In genomic region chr11:113043704-113044103, GRCh38 we compare ENCODE assay signal across 34 cellular contexts.
"Had no signal": no experiment of that assay in that cellular context is flagged by ENCODE, and none has a peak within 500 bp of the region (broad histone marks: within the 10 kb centered on the region; RNA-seq: fewer than 3 reads in every experiment).

No MANE protein-coding gene starts in this region.

- H3K27ac Mint-ChIP-seq: activated CD4-positive, alpha-beta memory T cell treated with anti-CD3 and anti-CD28 coated beads for 36 hours; activated CD4-positive, alpha-beta T cell treated with anti-CD3 and anti-CD28 coated beads for 36 hours; activated CD4-positive, alpha-beta T cell treated with anti-CD3 and anti-CD28 coated beads, Interleukin-2, amount 10 ng/mL, durations not matched to agents 24 days and 14 days; activated CD8-positive, alpha-beta memory T cell treated with anti-CD3 and anti-CD28 coated beads, Interleukin-2, amount 10 ng/mL, durations not matched to agents 7 days and 5 days; activated CD8-positive, alpha-beta T cell treated with anti-CD3 and anti-CD28 coated beads, Interleukin-2, amount 10 ng/mL, durations not matched to agents 7 days and 5 days; activated naive CD4-positive, alpha-beta T cell treated with anti-CD3 and anti-CD28 coated beads, Interleukin-2, amount 10 ng/mL, durations not matched to agents 7 days and 5 days; activated naive CD4-positive, alpha-beta T cell treated with anti-CD3 and anti-CD28 coated beads, Interleukin-2, amount 50 U/mL, for 72 hours; activated naive CD8-positive, alpha-beta T cell treated with anti-CD3 and anti-CD28 coated beads, Interleukin-2, amount 10 ng/mL, durations not matched to agents 7 days and 5 days; T-helper 2 cell treated with Interferon-gamma antibody and Interleukin-4, amounts not matched to agents 5 μg/mL and 100 μg/mL, for 36 hours had no signal

- H3K4me1 Mint-ChIP-seq: activated CD4-positive, alpha-beta T cell treated with anti-CD3 and anti-CD28 coated beads for 36 hours; activated CD4-positive, alpha-beta T cell treated with anti-CD3 and anti-CD28 coated beads, Interleukin-2, amount 10 ng/mL, durations not matched to agents 24 days and 14 days; activated CD8-positive, alpha-beta memory T cell treated with anti-CD3 and anti-CD28 coated beads, Interleukin-2, amount 10 ng/mL, durations not matched to agents 7 days and 5 days; activated naive CD4-positive, alpha-beta T cell treated with anti-CD3 and anti-CD28 coated beads, Interleukin-2, amount 10 ng/mL, durations not matched to agents 7 days and 5 days; activated naive CD8-positive, alpha-beta T cell treated with anti-CD3 and anti-CD28 coated beads, Interleukin-2, amount 10 ng/mL, durations not matched to agents 7 days and 5 days had no signal

- H3K36me3 ChIP-seq: ascending aorta, breast epithelium, cardiac muscle cell, colonic mucosa, esophagus squamous epithelium, gastroesophageal sphincter, heart right ventricle, WERI-Rb-1 had no signal

- H3K79me2 ChIP-seq: hepatocyte had no signal

- H3K4me3 Mint-ChIP-seq: activated CD4-positive, alpha-beta memory T cell treated with anti-CD3 and anti-CD28 coated beads for 36 hours; activated CD4-positive, alpha-beta T cell treated with anti-CD3 and anti-CD28 coated beads for 36 hours; activated CD4-positive, alpha-beta T cell treated with anti-CD3 and anti-CD28 coated beads, Interleukin-2, amount 10 ng/mL, durations not matched to agents 24 days and 14 days; activated CD8-positive, alpha-beta memory T cell treated with anti-CD3 and anti-CD28 coated beads, Interleukin-2, amount 10 ng/mL, durations not matched to agents 7 days and 5 days; activated CD8-positive, alpha-beta T cell treated with anti-CD3 and anti-CD28 coated beads, Interleukin-2, amount 10 ng/mL, durations not matched to agents 7 days and 5 days; activated naive CD4-positive, alpha-beta T cell treated with anti-CD3 and anti-CD28 coated beads, Interleukin-2, amount 10 ng/mL, durations not matched to agents 7 days and 5 days; activated naive CD8-positive, alpha-beta T cell treated with anti-CD3 and anti-CD28 coated beads, Interleukin-2, amount 10 ng/mL, durations not matched to agents 7 days and 5 days; brain; T-helper 2 cell treated with Interferon-gamma antibody and Interleukin-4, amounts not matched to agents 5 μg/mL and 100 μg/mL, for 36 hours had no signal

- DNase-seq: activated CD4-positive, alpha-beta memory T cell treated with anti-CD3 and anti-CD28 coated beads for 36 hours; activated CD4-positive, alpha-beta T cell treated with anti-CD3 and anti-CD28 coated beads for 36 hours; activated CD4-positive, alpha-beta T cell treated with anti-CD3 and anti-CD28 coated beads, Interleukin-2, amount 10 ng/mL, durations not matched to agents 24 days and 14 days; activated CD4-positive, CD25-positive, alpha-beta regulatory T cell; activated CD4-positive, CD25-positive, alpha-beta regulatory T cell treated with anti-CD3 and anti-CD28 coated beads, Interleukin-2, amount 50 U/mL, for 72 hours; activated CD8-positive, alpha-beta memory T cell treated with anti-CD3 and anti-CD28 coated beads, Interleukin-2, amount 10 ng/mL, durations not matched to agents 7 days and 5 days; activated CD8-positive, alpha-beta memory T cell treated with anti-CD3 and anti-CD28 coated beads, Interleukin-2, amount 50 U/mL, for 4 hours; activated CD8-positive, alpha-beta T cell treated with anti-CD3 and anti-CD28 coated beads, Interleukin-2, amount 10 ng/mL, durations not matched to agents 7 days and 5 days; activated gamma-delta T cell; activated naive CD4-positive, alpha-beta T cell; activated naive CD4-positive, alpha-beta T cell treated with anti-CD3 and anti-CD28 coated beads, Interleukin-2, amount 10 ng/mL, durations not matched to agents 7 days and 5 days; activated naive CD8-positive, alpha-beta T cell treated with anti-CD3 and anti-CD28 coated beads, Interleukin-2, amount 10 ng/mL, durations not matched to agents 7 days and 5 days; activated T-cell treated with anti-CD3 and anti-CD28 coated beads, Interleukin-2, amount 50 U/mL, for 1 hour; activated T-cell treated with anti-CD3 and anti-CD28 coated beads, Interleukin-2, amount 50 U/mL, for 48 hours; central memory CD4-positive, alpha-beta T cell; cerebellar nuclear complex; colonic mucosa; effector CD8-positive, alpha-beta T cell; esophagus squamous epithelium; foreskin melanocyte; heart right ventricle; T1000; WERI-Rb-1 had no signal

- H3K36me3 Mint-ChIP-seq: activated CD4-positive, alpha-beta memory T cell treated with anti-CD3 and anti-CD28 coated beads for 36 hours; activated CD8-positive, alpha-beta memory T cell treated with anti-CD3 and anti-CD28 coated beads, Interleukin-2, amount 10 ng/mL, durations not matched to agents 7 days and 5 days; activated naive CD4-positive, alpha-beta T cell treated with anti-CD3 and anti-CD28 coated beads, Interleukin-2, amount 10 ng/mL, durations not matched to agents 7 days and 5 days; activated naive CD4-positive, alpha-beta T cell treated with anti-CD3 and anti-CD28 coated beads, Interleukin-2, amount 50 U/mL, for 72 hours; activated naive CD8-positive, alpha-beta T cell treated with anti-CD3 and anti-CD28 coated beads, Interleukin-2, amount 10 ng/mL, durations not matched to agents 7 days and 5 days had no signal

- H3K27ac ChIP-seq: ascending aorta, breast epithelium, cardiac muscle cell, colonic mucosa, epithelial cell of prostate, esophagus squamous epithelium, gastroesophageal sphincter, heart right ventricle, hepatocyte, WERI-Rb-1 had no signal

- H3K4me3 ChIP-seq: ascending aorta, breast epithelium, cardiac muscle cell, colonic mucosa, esophagus squamous epithelium, gastroesophageal sphincter, heart right ventricle, hepatocyte had no signal

- H3K9me3 ChIP-seq: ascending aorta, breast epithelium, colonic mucosa, esophagus squamous epithelium, gastroesophageal sphincter had no signal

- H2AFZ ChIP-seq: hepatocyte had no signal

- H3K4me1 ChIP-seq: ascending aorta, breast epithelium, colonic mucosa, gastroesophageal sphincter, heart right ventricle had no signal

- H3K4me2 ChIP-seq: hepatocyte had no signal

- FAIRE-seq: endometrium, endothelial cell of umbilical vein had no signal

- ATAC-seq: activated CD4-positive, alpha-beta T cell treated with anti-CD3 and anti-CD28 coated beads for 36 hours; activated CD8-positive, alpha-beta memory T cell treated with anti-CD3 and anti-CD28 coated beads, Interleukin-2, amount 10 ng/mL, durations not matched to agents 7 days and 5 days; activated CD8-positive, alpha-beta T cell treated with anti-CD3 and anti-CD28 coated beads, Interleukin-2, amount 10 ng/mL, durations not matched to agents 7 days and 5 days; activated naive CD4-positive, alpha-beta T cell treated with anti-CD3 and anti-CD28 coated beads, Interleukin-2, amount 50 U/mL, for 72 hours; gastroesophageal sphincter; heart right ventricle had no signal

- H3K27me3 Mint-ChIP-seq: activated CD4-positive, alpha-beta T cell treated with anti-CD3 and anti-CD28 coated beads, Interleukin-2, amount 10 ng/mL, durations not matched to agents 24 days and 14 days; activated CD8-positive, alpha-beta memory T cell treated with anti-CD3 and anti-CD28 coated beads, Interleukin-2, amount 10 ng/mL, durations not matched to agents 7 days and 5 days; activated naive CD4-positive, alpha-beta T cell treated with anti-CD3 and anti-CD28 coated beads, Interleukin-2, amount 10 ng/mL, durations not matched to agents 7 days and 5 days; activated naive CD8-positive, alpha-beta T cell treated with anti-CD3 and anti-CD28 coated beads, Interleukin-2, amount 10 ng/mL, durations not matched to agents 7 days and 5 days; brain had no signal

- H3K27me3 ChIP-seq: ascending aorta, breast epithelium, cardiac muscle cell, colonic mucosa, esophagus squamous epithelium, gastroesophageal sphincter, heart right ventricle, hepatocyte had no signal

- H3K9me3 Mint-ChIP-seq: T-helper 2 cell treated with Interferon-gamma antibody and Interleukin-4, amounts not matched to agents 5 μg/mL and 100 μg/mL, for 36 hours had no signal
